19 cellular contexts compared by ENCODE assay signal in the genomic region with DNA sequence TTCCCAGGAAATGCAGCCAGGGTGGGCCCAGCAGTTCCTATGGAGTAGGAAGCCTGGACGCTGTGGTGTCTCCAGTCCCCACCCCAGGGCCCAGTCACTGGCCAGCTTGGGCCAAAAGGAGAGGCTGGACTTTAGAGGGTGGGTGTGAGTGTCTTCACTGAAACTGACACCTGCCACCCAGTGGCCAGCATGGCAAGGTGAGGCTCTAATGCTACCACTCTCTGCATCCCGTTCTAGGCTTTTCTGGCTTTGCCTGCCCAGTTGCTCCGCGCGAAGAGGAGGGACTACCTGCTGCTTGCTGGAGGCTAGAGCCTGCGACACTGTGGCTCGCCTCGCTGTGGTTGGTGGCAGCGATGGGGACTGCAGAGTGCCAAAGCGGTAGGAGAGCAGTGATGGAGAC. TPM values are rescaled to one million over a fixed set of nuclear protein-coding genes. Genes with fewer than 3 reads are reported as not detected.
DNase-seq lines count a peak whose midpoint lies in the region; ATAC-seq and TF ChIP-seq lines count a peak whose summit lies in the region.
"Had no signal": no experiment of that assay in that cellular context is flagged by ENCODE, and none has a peak within 500 bp of the region (broad histone marks: within the 10 kb centered on the region; RNA-seq: fewer than 3 reads in every experiment).

No MANE protein-coding gene starts in this region.

- ATAC-seq in SK-N-SH treated with all-trans-retinoic acid at 6 μM for 48 hours (0 out of 3 replicates have a peak, but pooled peaks have one; percentile 27), HG03521 (IDR thresholded peaks at IDR 0.05; ENCODE audit: unreplicated experiment) (no peak)

- peak; percentile 69 for TF ChIP-seq CTCF in C4-2B (conservative IDR thresholded peaks at IDR 0.05)

- H3K4me3 ChIP-seq in H7 (ENCODE audit: insufficient read depth, low read depth, low read length), result no peak overlapping the region
- H3K4me3 ChIP-seq: sigmoid colon, thyroid gland had no signal

- H3K27ac ChIP-seq in C4-2B, result no peak overlapping the region
- H3K27ac ChIP-seq: sigmoid colon, thyroid gland had no signal

- no peaks in the 10 kb centered on the region; the same call in 1 of the 2 replicates for H3K27me3 ChIP-seq in H7 (ENCODE audit: control insufficient read depth, insufficient read depth, low read length)
- H3K27me3 ChIP-seq: sigmoid colon, thyroid gland had no signal

- H3K36me3 ChIP-seq in H7 (replicated peaks; ENCODE audit: control insufficient read depth, insufficient read depth, low read length), result no peaks in the 10 kb centered on the region
- H3K36me3 ChIP-seq: sigmoid colon, thyroid gland had no signal

- DNase-seq in H7 (peak; percentile 59), iPS-NIHi7 (ENCODE audit: extremely low spot score) (peak; percentile 56), SHP77 treated with DMSO at 0.1 percent for 48 hours (lab: John Stamatoyannopoulos, UW) (no peak), activated gamma-delta T cell (lab: John Stamatoyannopoulos, UW) (no peak)
- no peak for DNase-seq in stimulated activated CD4-positive, alpha-beta T cell treated with anti-CD3 and anti-CD28 coated beads, Interleukin-12 subunit alpha, Interleukin-12 subunit beta, amount 100 ng/mL, for 4 hours
- DNase-seq: activated CD4-positive, alpha-beta T cell treated with anti-CD3 and anti-CD28 coated beads for 48 hours; activated naive CD8-positive, alpha-beta T cell treated with anti-CD3 and anti-CD28 coated beads for 36 hours; activated T-cell treated with anti-CD3 and anti-CD28 coated beads for 4 hours; effector CD4-positive, alpha-beta T cell; HCEC 1CT; NCI-H1417 treated with DMSO at 0.1 percent for 48 hours; NCI-H446; sigmoid colon; stimulated activated CD4-positive, alpha-beta T cell treated with anti-CD3 and anti-CD28 coated beads, Interleukin-4, amount 100 ng/mL, for 1 hour; T-helper 2 cell; thyroid gland had no signal

TF ChIP-seq in SK-N-SH treated with all-trans-retinoic acid at 6 μM for 48 hours, 23 proteins besides CTCF, POLR2A, EP300 and RAD21:
- TF ChIP-seq PPARA (CRISPR knock-in tag; IDR thresholded peaks at IDR 0.05; ENCODE audit: borderline replicate concordance) (no peak), ZNF70 (CRISPR knock-in tag; IDR thresholded peaks at IDR 0.05) (no peak)

RNA-seq across cellular contexts. Expression of gene C22orf42, which starts 35.4 kb away (rescaled TPM):
- not detected in 2 replicates for total RNA-seq in H7 (2014; rRNA removed; shearing (Covaris generic))
- total RNA-seq: activated naive CD8-positive, alpha-beta T cell treated with anti-CD3 and anti-CD28 coated beads for 36 hours; sigmoid colon; thyroid gland had no signal

Comparison
In these comparisons a context has a peak if more than half of its experiments do, and no peak if none do; other contexts are left out.
1. DNase-seq: peak in H7 (single experiment) and iPS-NIHi7 (single experiment); none in SHP77 treated with DMSO at 0.1 percent for 48 hours (single experiment), activated gamma-delta T cell (single experiment) and stimulated activated CD4-positive, alpha-beta T cell treated with anti-CD3 and anti-CD28 coated beads, Interleukin-12 subunit alpha, Interleukin-12 subunit beta, amount 100 ng/mL, for 4 hours (single experiment).